Comparison of ENCODE assay signal across 35 cellular contexts in the genomic region with DNA sequence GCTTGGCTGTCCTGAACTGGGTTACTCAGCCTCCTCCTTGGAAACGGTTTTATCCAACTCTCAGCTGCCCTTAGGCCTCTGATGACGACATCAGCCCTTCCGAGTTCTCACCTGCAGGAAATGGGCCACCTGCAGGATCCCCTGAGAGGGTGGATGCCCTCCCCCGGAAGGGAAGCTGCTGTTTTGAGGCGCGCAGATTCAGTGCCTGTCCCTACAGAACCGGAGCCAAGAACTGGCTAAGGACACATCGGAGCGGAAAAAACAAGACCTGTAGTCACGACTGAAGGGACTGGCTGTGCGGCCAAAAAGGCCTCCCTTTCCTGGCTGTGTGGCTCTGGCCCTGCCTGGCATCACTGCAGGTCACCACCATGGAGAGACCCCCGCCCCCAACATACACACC. TPM values are rescaled to one million over a fixed set of nuclear protein-coding genes. Genes with fewer than 3 reads are reported as not detected.
DNase-seq lines count a peak whose midpoint lies in the region; ATAC-seq and TF ChIP-seq lines count a peak whose summit lies in the region.
"Had no signal": no experiment of that assay in that cellular context is flagged by ENCODE, and none has a peak within 500 bp of the region (broad histone marks: within the 10 kb centered on the region; RNA-seq: fewer than 3 reads in every experiment).

No MANE protein-coding gene starts in this region.

- H3K4me3 ChIP-seq in gastrocnemius medialis, result no peak overlapping the region
- H3K4me3 ChIP-seq: BLaER1 treated with 17β-estradiol and CSF1 and Interleukin-3, amounts not matched to agents 10 nM and 100 nM; dorsolateral prefrontal cortex; lung; pancreas; SJSA1; upper lobe of left lung had no signal

- H3K27ac ChIP-seq in gastrocnemius medialis, result peak overlapping the region; percentile 62 to 78 (median 72)
- H3K27ac ChIP-seq: BLaER1 treated with 17β-estradiol and CSF1 and Interleukin-3, amounts not matched to agents 10 nM and 100 nM; pancreas; SJSA1; upper lobe of left lung had no signal

- H3K9me3 ChIP-seq in gastrocnemius medialis, result no peaks in the 10 kb centered on the region
- H3K9me3 ChIP-seq: BLaER1 treated with 17β-estradiol and CSF1 and Interleukin-3, amounts not matched to agents 10 nM and 100 nM; Caco-2; pancreas; SJSA1; upper lobe of left lung had no signal

- TF ChIP-seq CTCF in WTC11 (IDR thresholded peaks at IDR 0.05) (no peak), gastrocnemius medialis (IDR thresholded peaks at IDR 0.05 in 4 of 5, conservative IDR thresholded peaks at IDR 0.05 in 1 of 5) (no peak)

- CTCF ChIA-PET in WTC11 (lab: Charles Lee), result interaction anchor here (1.3 kb wide), 1 partner anchor 66 kb away, joined by 3 read pairs; no protein-coding TSS in a partner anchor

- no peaks in the 10 kb centered on the region for H3K27me3 Mint-ChIP-seq in WTC11 (ENCODE audit: low read depth)
- H3K27me3 Mint-ChIP-seq: activated CD4-positive, alpha-beta memory T cell treated with anti-CD3 and anti-CD28 coated beads for 36 hours; activated naive CD8-positive, alpha-beta T cell treated with anti-CD3 and anti-CD28 coated beads, Interleukin-2, amount 10 ng/mL, durations not matched to agents 7 days and 5 days; central memory CD8-positive, alpha-beta T cell had no signal

- no peaks in the 10 kb centered on the region for H3K9me3 Mint-ChIP-seq in WTC11
- H3K9me3 Mint-ChIP-seq: activated CD4-positive, alpha-beta memory T cell treated with anti-CD3 and anti-CD28 coated beads for 36 hours; activated naive CD8-positive, alpha-beta T cell treated with anti-CD3 and anti-CD28 coated beads, Interleukin-2, amount 10 ng/mL, durations not matched to agents 7 days and 5 days; activated T-helper 2 cell treated with anti-CD3 and anti-CD28 coated beads, Interferon-gamma antibody, Interleukin-2, Interleukin-4, amounts not matched to agents 10 μg/mL and 5 μg/mL and 100 μg/mL, durations not matched to agents 14 hours and 24 hours and 36 hours; central memory CD8-positive, alpha-beta T cell; stimulated activated effector memory CD8-positive, alpha-beta T cell treated with anti-CD3 and anti-CD28 coated beads, Interleukin-12 subunit alpha, Interleukin-12 subunit beta, amount 100 ng/mL, for 72 hours; T-helper 1 cell treated with Interleukin-12 subunit alpha and Interleukin-12 subunit beta and Interleukin-4 antibody, amounts not matched to agents 30 μg/mL and 1 μg/mL, for 36 hours had no signal

- H3K36me3 ChIP-seq in gastrocnemius medialis, result peaks cover 0 to 41% of the 10 kb centered on the region in 2 donors

- ATAC-seq in WTC11 (no peak), Right ventricle myocardium superior (ENCODE audit: poor library complexity) (no peak), gastrocnemius medialis (peak; percentile 13 to 18), GM18498 (IDR thresholded peaks at IDR 0.05; ENCODE audit: unreplicated experiment) (no peak)
- ATAC-seq: Panc1; pancreas; stimulated activated effector memory CD8-positive, alpha-beta T cell treated with anti-CD3 and anti-CD28 coated beads, Interleukin-12 subunit alpha, Interleukin-12 subunit beta, amount 100 ng/mL, for 72 hours had no signal

- in situ Hi-C loops in gastrocnemius medialis (cut with MboI; ENCODE audit: low sequenced_read_pairs in 4 of 4), result loop anchor here in 1 of 4 donors (10.0 kb wide), 1 partner anchor 46 kb away; no protein-coding TSS in a partner anchor

- peak overlapping the region; percentile 19; the same call in 1 of the 2 replicates for H3K27ac Mint-ChIP-seq in WTC11
- H3K27ac Mint-ChIP-seq: activated CD4-positive, alpha-beta memory T cell treated with anti-CD3 and anti-CD28 coated beads for 36 hours; activated naive CD8-positive, alpha-beta T cell treated with anti-CD3 and anti-CD28 coated beads, Interleukin-2, amount 10 ng/mL, durations not matched to agents 7 days and 5 days; activated T-helper 2 cell treated with anti-CD3 and anti-CD28 coated beads, Interferon-gamma antibody, Interleukin-2, Interleukin-4, amounts not matched to agents 10 μg/mL and 5 μg/mL and 100 μg/mL, durations not matched to agents 14 hours and 24 hours and 36 hours; stimulated activated effector memory CD8-positive, alpha-beta T cell treated with anti-CD3 and anti-CD28 coated beads, Interleukin-12 subunit alpha, Interleukin-12 subunit beta, amount 100 ng/mL, for 72 hours; T-helper 1 cell treated with Interleukin-12 subunit alpha and Interleukin-12 subunit beta and Interleukin-4 antibody, amounts not matched to agents 30 μg/mL and 1 μg/mL, for 36 hours had no signal

- H3K4me3 Mint-ChIP-seq in WTC11, result no peak overlapping the region
- H3K4me3 Mint-ChIP-seq: activated CD4-positive, alpha-beta memory T cell treated with anti-CD3 and anti-CD28 coated beads for 36 hours; activated naive CD8-positive, alpha-beta T cell treated with anti-CD3 and anti-CD28 coated beads, Interleukin-2, amount 10 ng/mL, durations not matched to agents 7 days and 5 days; central memory CD8-positive, alpha-beta T cell; stimulated activated effector memory CD8-positive, alpha-beta T cell treated with anti-CD3 and anti-CD28 coated beads, Interleukin-12 subunit alpha, Interleukin-12 subunit beta, amount 100 ng/mL, for 72 hours; T-helper 1 cell treated with Interleukin-12 subunit alpha and Interleukin-12 subunit beta and Interleukin-4 antibody, amounts not matched to agents 30 μg/mL and 1 μg/mL, for 36 hours had no signal

- H3K36me3 Mint-ChIP-seq in WTC11, result peaks cover 6% of the 10 kb centered on the region
- H3K36me3 Mint-ChIP-seq: activated CD4-positive, alpha-beta memory T cell treated with anti-CD3 and anti-CD28 coated beads for 36 hours had no signal

- DNase-seq in NCI-H1436 (lab: John Stamatoyannopoulos, UW) (peak; percentile 64), WTC11 (ENCODE audit: low spot score) (no peak), Right ventricle myocardium superior (peak; percentile 34), gastrocnemius medialis (no peak), DMS153 (lab: John Stamatoyannopoulos, UW) (no peak), GM19240 (ENCODE audit: insufficient read length, low spot score) (no peak), SKM-1 (lab: John Stamatoyannopoulos, UW; ENCODE audit: unreplicated experiment) (no peak)
- DNase-seq: activated CD4-positive, alpha-beta memory T cell treated with anti-CD3 and anti-CD28 coated beads for 36 hours; activated CD4-positive, CD25-positive, alpha-beta regulatory T cell treated with anti-CD3 and anti-CD28 coated beads, Interleukin-2, amount 50 U/mL, for 72 hours; activated CD8-positive, alpha-beta memory T cell treated with anti-CD3 and anti-CD28 coated beads, Interleukin-2, amount 50 U/mL, for 48 hours; activated naive CD8-positive, alpha-beta T cell treated with anti-CD3 and anti-CD28 coated beads, Interleukin-2, amount 10 ng/mL, durations not matched to agents 7 days and 5 days; Caco-2; DND-41; GOT3; islet precursor cell; Kasumi-1; MV-4-11; NCI-H1694; NCI-H2171 treated with DMSO at 0.1 percent for 48 hours; NCI-H524; NK-92 treated with Interleukin-12 subunit alpha and Interleukin-12 subunit beta, amount 100 ng/mL, for 24 hours; stimulated activated CD4-positive, alpha-beta T cell treated with anti-CD3 and anti-CD28 coated beads, Interleukin-12 subunit alpha, Interleukin-12 subunit beta, amount 100 ng/mL, for 4 hours; stimulated activated CD4-positive, alpha-beta T cell treated with anti-CD3 and anti-CD28 coated beads, Interleukin-4, amount 100 ng/mL, for 24 hours had no signal

- no peak for TF ChIP-seq POLR2A in gastrocnemius medialis (IDR thresholded peaks at IDR 0.05)

- H3K4me1 Mint-ChIP-seq in WTC11, result 0 out of 2 replicates have a peak, but pooled peaks cover 5% of the 10 kb centered on the region
- H3K4me1 Mint-ChIP-seq: central memory CD8-positive, alpha-beta T cell; stimulated activated effector memory CD8-positive, alpha-beta T cell treated with anti-CD3 and anti-CD28 coated beads, Interleukin-12 subunit alpha, Interleukin-12 subunit beta, amount 100 ng/mL, for 72 hours had no signal

- H3K27me3 ChIP-seq in gastrocnemius medialis, result no peaks in the 10 kb centered on the region
- H3K27me3 ChIP-seq: BLaER1 treated with 17β-estradiol and CSF1 and Interleukin-3, amounts not matched to agents 10 nM and 100 nM; dorsolateral prefrontal cortex; pancreas; SJSA1; upper lobe of left lung had no signal

- H3K4me1 ChIP-seq in gastrocnemius medialis, result peaks cover 46 to 65% of the 10 kb centered on the region in 2 donors
- H3K4me1 ChIP-seq: Caco-2, pancreas had no signal

- POLR2A ChIA-PET in WTC11 (lab: Charles Lee), result no interaction called here

- intact Hi-C loops in Right ventricle myocardium superior (cut with DNase I) (loop anchor here (5.0 kb wide), 1 partner anchor 53 kb away; a partner anchor contains a TSS), gastrocnemius medialis (cut with DNase I; ENCODE audit: low total_unique reads) (no loop called here)

TF ChIP-seq in WTC11, 78 proteins besides CTCF, POLR2A, EP300 and RAD21:
- TF ChIP-seq TEAD1 (CRISPR knock-in tag; IDR thresholded peaks at IDR 0.05) (no peak), ETV6 (CRISPR knock-in tag; IDR thresholded peaks at IDR 0.05) (no peak), ZNF396 (CRISPR knock-in tag; IDR thresholded peaks at IDR 0.05; ENCODE audit: borderline replicate concordance) (no peak), ZNF263 (CRISPR knock-in tag; IDR thresholded peaks at IDR 0.05; ENCODE audit: low read depth) (no peak)

RNA-seq across cellular contexts. Expression of a gene that starts 11.7 kb away (rescaled TPM):
- total RNA-seq in WTC11 (2021), result 5.7 to 7.5 TPM (median 7.1 TPM) in 3 replicates
- total RNA-seq in Right ventricle myocardium superior, result 2.1 TPM
- total RNA-seq in gastrocnemius medialis, result 1 to 10 TPM in 3 of 4 donors, under 1 TPM in 1; 0.22 to 3.8 (median 1.3) TPM

RNA-seq across cellular contexts. Expression of a gene that starts 54.7 kb away (rescaled TPM):
- total RNA-seq in WTC11 (2021) (20.8 to 24.2 TPM (median 22.6 TPM) in 3 replicates), Right ventricle myocardium superior (78.9 TPM), gastrocnemius medialis (100 to 1,000 TPM; 156 to 264 (median 201) TPM)

Comparison
In these comparisons a context has a peak if more than half of its experiments do, and no peak if none do; other contexts are left out.
1. DNase-seq: peak in NCI-H1436 (single experiment) and Right ventricle myocardium superior (single experiment); none in WTC11 (single experiment), gastrocnemius medialis (0 of 2), DMS153 (single experiment), GM19240 (single experiment) and SKM-1 (single experiment).
2. ATAC-seq: peak in gastrocnemius medialis (2 of 2); none in WTC11 (single experiment), Right ventricle myocardium superior (single experiment) and GM18498 (single experiment).